8 cellular contexts compared by ENCODE assay signal in genomic region chr6:145633981-145634627, GRCh38.
DNase-seq lines count a peak whose midpoint lies in the region; ATAC-seq and TF ChIP-seq lines count a peak whose summit lies in the region.

No MANE protein-coding gene starts in this region.

- intact Hi-C loops in activated B cell treated with CpG ODN at 0.5 μM for 24 hours (cut with micrococcal nuclease), result loop anchor here (1.0 to 2.0 kb wide), 2 partner anchors 989 to 1049 kb away; no protein-coding TSS in a partner anchor

- POLR2A ChIA-PET in activated B cell treated with CpG ODN at 0.5 μM for 24 hours (lab: Charles Lee), result no interaction called here

- H3K36me3 Mint-ChIP-seq in activated B cell treated with CpG ODN at 0.5 μM for 24 hours (ENCODE audit: low read depth), result peaks cover 13% of the 10 kb centered on the region

- peaks cover 6% of the 10 kb centered on the region for H3K4me1 Mint-ChIP-seq in activated B cell treated with CpG ODN at 0.5 μM for 24 hours

- no peaks in the 10 kb centered on the region for H3K27me3 Mint-ChIP-seq in activated B cell treated with CpG ODN at 0.5 μM for 24 hours

- CTCF ChIA-PET in activated B cell treated with CpG ODN at 0.5 μM for 24 hours (lab: Charles Lee), result interaction anchor here (0.8 to 2.4 kb wide), 11 partner anchors 9 to 1052 kb away, joined by 3 to 15 read pairs (median 6); no protein-coding TSS in a partner anchor

- H3K9me3 Mint-ChIP-seq in activated B cell treated with CpG ODN at 0.5 μM for 24 hours, result no peaks in the 10 kb centered on the region

- peak; percentile 73 to 75 for DNase-seq in AML-193 (lab: John Stamatoyannopoulos, UW)
- DNase-seq in NCI-H2196 (lab: John Stamatoyannopoulos, UW; ENCODE audit: unreplicated experiment), result peak; percentile 94
- DNase-seq in activated B cell treated with CpG ODN at 0.5 μM for 24 hours, result peak; percentile 56
- peak; percentile 51 for DNase-seq in central memory CD4-positive, alpha-beta T cell
- peak; percentile 73 for DNase-seq in kidney tubule cell (ENCODE audit: low spot score)
- peak; percentile 85 for DNase-seq in stimulated activated CD4-positive, alpha-beta T cell treated with anti-CD3 and anti-CD28 coated beads, Interleukin-4, amount 100 ng/mL, for 24 hours

- ATAC-seq in GM18909 (IDR thresholded peaks at IDR 0.05; ENCODE audit: poor library complexity, unreplicated experiment), result peak; percentile 94
- ATAC-seq in HG03135 (IDR thresholded peaks at IDR 0.05; ENCODE audit: unreplicated experiment), result peak; percentile 90
- ATAC-seq in activated B cell treated with CpG ODN at 0.5 μM for 24 hours (ENCODE audit: low read depth), result peak; percentile 71

- no peak overlapping the region for H3K27ac Mint-ChIP-seq in activated B cell treated with CpG ODN at 0.5 μM for 24 hours

- H3K4me3 Mint-ChIP-seq in activated B cell treated with CpG ODN at 0.5 μM for 24 hours, result no peak overlapping the region

- peak; percentile 45 for TF ChIP-seq CTCF in activated B cell treated with CpG ODN at 0.5 μM for 24 hours (IDR thresholded peaks at IDR 0.05)

Comparison
In these comparisons a context has a peak if more than half of its experiments do, and no peak if none do; other contexts are left out.
1. Peak in every context shown above with its lines: DNase-seq and ATAC-seq.